In genomic region chr10:21526952-21527633, GRCh38 we compare ENCODE assay signal across 8 cellular contexts. TPM values are rescaled to one million over a fixed set of nuclear protein-coding genes. Genes with fewer than 3 reads are reported as not detected.
DNase-seq lines count a peak whose midpoint lies in the region; ATAC-seq and TF ChIP-seq lines count a peak whose summit lies in the region.

No MANE protein-coding gene starts in this region.

- H3K27ac Mint-ChIP-seq in nephron, result peak overlapping the region; percentile 99
- H3K27ac Mint-ChIP-seq in type B pancreatic cell, result peak overlapping the region; percentile 96

- TF ChIP-seq CTCF in AG10803 (conservative IDR thresholded peaks at IDR 0.05; ENCODE audit: low read length) (no peak), foreskin fibroblast (IDR thresholded peaks at IDR 0.05; ENCODE audit: low read depth, low read length) (no peak), nephron (IDR thresholded peaks at IDR 0.05; ENCODE audit: unreplicated experiment in 3 of 3) (no peak), type B pancreatic cell (conservative IDR thresholded peaks at IDR 0.05) (no peak)

- peaks cover 49% of the 10 kb centered on the region for H3K4me1 Mint-ChIP-seq in nephron
- peaks cover 34% of the 10 kb centered on the region for H3K4me1 Mint-ChIP-seq in type B pancreatic cell (ENCODE audit: unreplicated experiment)

- H3K9me3 Mint-ChIP-seq in nephron, result no peaks in the 10 kb centered on the region
- no peaks in the 10 kb centered on the region for H3K9me3 Mint-ChIP-seq in type B pancreatic cell

- H3K27me3 Mint-ChIP-seq in nephron (ENCODE audit: low read depth) (peaks cover 11% of the 10 kb centered on the region), type B pancreatic cell (peaks cover 7% of the 10 kb centered on the region)

- no peaks in the 10 kb centered on the region for H3K36me3 Mint-ChIP-seq in nephron (ENCODE audit: low read depth)
- H3K36me3 Mint-ChIP-seq in type B pancreatic cell, result no peaks in the 10 kb centered on the region

- ATAC-seq in GM18870 (IDR thresholded peaks at IDR 0.05; ENCODE audit: unreplicated experiment), result no peak

- peak; percentile 43 for TF ChIP-seq POLR2A in GM18951 (IDR thresholded peaks at IDR 0.05; ENCODE audit: extremely low read depth, insufficient read depth, insufficient read length)

- in situ Hi-C loops in GM18951 (cut with MboI; ENCODE audit: low sequenced_read_pairs, unreplicated experiment), result no loop called here

- DNase-seq in AG10803 (ENCODE audit: low read depth), result peak; percentile 67
- DNase-seq in NCI-H774 (lab: John Stamatoyannopoulos, UW), result peak; percentile 56
- peak; percentile 79 for DNase-seq in activated effector memory CD4-positive, alpha-beta T cell treated with anti-CD3 and anti-CD28 coated beads, Interleukin-2, amount 50 U/mL, for 16 hours
- peak; percentile 62 to 85 for DNase-seq in foreskin fibroblast
- DNase-seq in type B pancreatic cell (ENCODE audit: extremely low spot score, unreplicated experiment), result peak; percentile 79

- peak overlapping the region; percentile 90 to 98 (median 93) for H3K4me3 Mint-ChIP-seq in nephron
- H3K4me3 Mint-ChIP-seq in type B pancreatic cell, result peak overlapping the region; percentile 92

- H3K4me3 ChIP-seq in AG10803 (ENCODE audit: low read length) (peak overlapping the region; percentile 63), foreskin fibroblast (ENCODE audit: low read depth in 1 of 2, low read length in 2 of 2) (peak overlapping the region; percentile 69 to 75)

RNA-seq across cellular contexts. Expression of gene SKIDA1, which starts 1.6 kb away (rescaled TPM):
- 9.6 and 24.3 TPM in 2 replicates for total RNA-seq in type B pancreatic cell (ENCODE audit: low replicate concordance)

RNA-seq across cellular contexts. Expression of gene MLLT10, which starts 6.9 kb away (rescaled TPM):
- total RNA-seq in type B pancreatic cell (ENCODE audit: low replicate concordance), result 45.8 and 46.8 TPM in 2 replicates
